ENCODE assay signal across 1 cellular context in the genomic region with DNA sequence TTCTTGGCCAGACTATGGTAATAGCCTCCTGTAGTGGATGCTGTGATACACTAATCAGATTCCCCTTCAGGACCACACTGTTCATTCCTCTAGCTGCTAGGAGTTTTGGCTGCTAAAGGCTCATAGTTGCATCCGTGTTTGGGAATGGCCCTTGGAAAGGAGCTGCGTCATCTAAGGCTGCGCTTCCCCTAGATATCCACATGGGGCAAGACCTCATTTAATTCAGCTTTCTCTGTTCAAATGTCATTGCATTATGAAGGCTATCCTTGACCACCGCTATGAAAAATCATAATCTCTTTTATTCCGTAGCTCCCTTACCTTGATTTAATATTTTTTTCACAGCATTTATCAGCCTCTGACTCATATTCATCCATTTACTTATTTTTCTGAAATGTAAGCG.
TF ChIP-seq lines count a peak whose summit lies in the region.

No MANE protein-coding gene starts in this region.

TF ChIP-seq in A549, 52 proteins besides CTCF, POLR2A, EP300 and RAD21 (continued from another document):
- TF ChIP-seq RARB (CRISPR knock-in tag; IDR thresholded peaks at IDR 0.05) (no peak), TP53 (CRISPR knock-in tag; IDR thresholded peaks at IDR 0.05) (no peak), MYC (IDR thresholded peaks at IDR 0.05; ENCODE audit: borderline replicate concordance, low read length) (no peak), POLR2AphosphoS2 (conservative IDR thresholded peaks at IDR 0.05; ENCODE audit: low read length) (no peak), ESRRA (IDR thresholded peaks at IDR 0.05; ENCODE audit: borderline replicate concordance, low read length) (no peak)
- TF ChIP-seq, protein P1, sequence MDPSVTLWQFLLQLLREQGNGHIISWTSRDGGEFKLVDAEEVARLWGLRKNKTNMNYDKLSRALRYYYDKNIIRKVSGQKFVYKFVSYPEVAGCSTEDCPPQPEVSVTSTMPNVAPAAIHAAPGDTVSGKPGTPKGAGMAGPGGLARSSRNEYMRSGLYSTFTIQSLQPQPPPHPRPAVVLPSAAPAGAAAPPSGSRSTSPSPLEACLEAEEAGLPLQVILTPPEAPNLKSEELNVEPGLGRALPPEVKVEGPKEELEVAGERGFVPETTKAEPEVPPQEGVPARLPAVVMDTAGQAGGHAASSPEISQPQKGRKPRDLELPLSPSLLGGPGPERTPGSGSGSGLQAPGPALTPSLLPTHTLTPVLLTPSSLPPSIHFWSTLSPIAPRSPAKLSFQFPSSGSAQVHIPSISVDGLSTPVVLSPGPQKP (IDR thresholded peaks at IDR 0.05; ENCODE audit: low read depth, low read length), result no peak
- TF ChIP-seq, protein P2, sequence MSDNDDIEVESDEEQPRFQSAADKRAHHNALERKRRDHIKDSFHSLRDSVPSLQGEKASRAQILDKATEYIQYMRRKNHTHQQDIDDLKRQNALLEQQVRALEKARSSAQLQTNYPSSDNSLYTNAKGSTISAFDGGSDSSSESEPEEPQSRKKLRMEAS (IDR thresholded peaks at IDR 0.05), result no peak
